ENCODE assay signal across 8 cellular contexts in genomic region chr12:1330475-1330827, GRCh38.
"Had no signal": no experiment of that assay in that cellular context is flagged by ENCODE, and none has a peak within 500 bp of the region (broad histone marks: within the 10 kb centered on the region; RNA-seq: fewer than 3 reads in every experiment).

No MANE protein-coding gene starts in this region.

- ATAC-seq: HCT116, HepG2 had no signal

- FAIRE-seq: HepG2 had no signal

- DNase-seq: GM23248, GOT3, H7 had no signal

- H3K36me3 ChIP-seq: HAP-1 had no signal

- H3K27me3 Mint-ChIP-seq: IgD-negative memory B cell had no signal

- H3K9ac ChIP-seq: GM23248 had no signal

- H3K9me3 ChIP-seq: HAP-1 had no signal

- H3K27ac ChIP-seq: GM23248, HL-60 had no signal

- H3K4me1 ChIP-seq: HAP-1 had no signal

- H3K4me3 Mint-ChIP-seq: IgD-negative memory B cell had no signal

- H2AFZ ChIP-seq: GM23248 had no signal

- H3K27ac Mint-ChIP-seq: IgD-negative memory B cell had no signal

- H3K4me3 ChIP-seq: GM23248, HAP-1 had no signal
